18 cellular contexts compared by ENCODE assay signal in genomic region chr18:23300211-23300887, GRCh38.
DNase-seq lines count a peak whose midpoint lies in the region; ATAC-seq and TF ChIP-seq lines count a peak whose summit lies in the region.
"Had no signal": no experiment of that assay in that cellular context is flagged by ENCODE, and none has a peak within 500 bp of the region (broad histone marks: within the 10 kb centered on the region; RNA-seq: fewer than 3 reads in every experiment).

No MANE protein-coding gene starts in this region.

- H3K36me3 ChIP-seq in WERI-Rb-1 (no peaks in the 10 kb centered on the region), thoracic aorta (no peaks in the 10 kb centered on the region)

- no peak for ATAC-seq in thoracic aorta (ENCODE audit: insufficient number of reproducible peaks, low FRiP score, low read depth)
- ATAC-seq in HG02763 (IDR thresholded peaks at IDR 0.05; ENCODE audit: unreplicated experiment): no peak
- ATAC-seq: activated CD8-positive, alpha-beta T cell treated with anti-CD3 and anti-CD28 coated beads, Interleukin-2, amount 10 ng/mL, durations not matched to agents 7 days and 5 days; effector memory CD8-positive, alpha-beta T cell; HCT116; heart left ventricle had no signal

- H3K9me3 ChIP-seq in WERI-Rb-1 (ENCODE audit: severe bottlenecking) (no peaks in the 10 kb centered on the region), thoracic aorta (no peaks in the 10 kb centered on the region)
- H3K9me3 ChIP-seq: heart left ventricle, SK-N-SH had no signal

- H3K4me1 ChIP-seq in thoracic aorta (ENCODE audit: control insufficient read depth in 1 of 2, low read depth in 2 of 2): peaks cover 0 to 12% of the 10 kb centered on the region in 2 donors

- H3K27ac ChIP-seq in WERI-Rb-1 (peak overlapping the region; percentile 1), thoracic aorta (peak overlapping the region; percentile 9 to 49)
- H3K27ac ChIP-seq: heart left ventricle had no signal

- H3K27me3 ChIP-seq in WERI-Rb-1 (ENCODE audit: insufficient read depth, low read depth, severe bottlenecking) (no peaks in the 10 kb centered on the region), thoracic aorta (replicated peaks; ENCODE audit: insufficient read depth) (no peaks in the 10 kb centered on the region)
- H3K27me3 ChIP-seq: heart left ventricle had no signal

- DNase-seq in M059J (ENCODE audit: low read depth): peak; percentile 41
- peak; percentile 44 for DNase-seq in WERI-Rb-1
- peak; percentile 68 for DNase-seq in iris pigment epithelial cell (ENCODE audit: low read depth)
- DNase-seq in thoracic aorta (ENCODE audit: low spot score): no peak
- no peak for DNase-seq in hepatic stellate cell (ENCODE audit: low spot score)
- DNase-seq in COR-L47 (lab: John Stamatoyannopoulos, UW): no peak
- DNase-seq in globus pallidus (ENCODE audit: low spot score): no peak
- DNase-seq: activated B cell treated with CpG ODN at 0.5 μM for 24 hours; activated CD8-positive, alpha-beta T cell treated with anti-CD3 and anti-CD28 coated beads, Interleukin-2, amount 10 ng/mL, durations not matched to agents 7 days and 5 days; activated naive CD4-positive, alpha-beta T cell treated with Interleukin-2 at 50 U/mL for 16 hours; activated T-cell treated with anti-CD3 and anti-CD28 coated beads, Interleukin-2, amount 50 U/mL, for 24 hours; effector memory CD8-positive, alpha-beta T cell; heart left ventricle; NCI-H1417; nucleus accumbens; SK-N-SH had no signal

- H3K4me3 ChIP-seq in WERI-Rb-1 (ENCODE audit: low read depth, low read length) (no peak overlapping the region), thoracic aorta (no peak overlapping the region)
- H3K4me3 ChIP-seq: heart left ventricle had no signal

- no peak for TF ChIP-seq CTCF in WERI-Rb-1 (IDR thresholded peaks at IDR 0.05; ENCODE audit: low read depth, low read length)
- no peak for TF ChIP-seq CTCF in thoracic aorta (IDR thresholded peaks at IDR 0.05)

Comparison
In these comparisons a context has a peak if more than half of its experiments do, and no peak if none do; other contexts are left out.
1. DNase-seq: peak in M059J (single experiment), WERI-Rb-1 (single experiment) and iris pigment epithelial cell (single experiment); none in thoracic aorta (single experiment), hepatic stellate cell (single experiment), COR-L47 (single experiment) and globus pallidus (single experiment).